Comparison of ENCODE assay signal across 1 cellular context in genomic region chr3:151426337-151426648, GRCh38.
TF ChIP-seq lines count a peak whose summit lies in the region.

No MANE protein-coding gene starts in this region.

TF ChIP-seq in A549, 52 proteins besides CTCF, POLR2A, EP300 and RAD21 (continued from another document):
- no peak for TF ChIP-seq ZSCAN20 (CRISPR knock-in tag; IDR thresholded peaks at IDR 0.05)
- no peak for TF ChIP-seq HES2 (IDR thresholded peaks at IDR 0.05)
- TF ChIP-seq POLR2AphosphoS2 (conservative IDR thresholded peaks at IDR 0.05; ENCODE audit: low read length): no peak
- no peak for TF ChIP-seq NR3C1 (IDR thresholded peaks at IDR 0.05)
- TF ChIP-seq ATOH8 (CRISPR knock-in tag; IDR thresholded peaks at IDR 0.05; ENCODE audit: low read depth): no peak
- no peak for TF ChIP-seq FOXS1 (CRISPR knock-in tag; IDR thresholded peaks at IDR 0.05)
